Comparison of ENCODE assay signal across 23 cellular contexts in genomic region chr6:159997498-159998101, GRCh38. TPM values are rescaled to one million over a fixed set of nuclear protein-coding genes. Genes with fewer than 3 reads are reported as not detected.
DNase-seq lines count a peak whose midpoint lies in the region; ATAC-seq, FAIRE-seq and TF ChIP-seq lines count a peak whose summit lies in the region.
"Had no signal": no experiment of that assay in that cellular context is flagged by ENCODE, and none has a peak within 500 bp of the region (broad histone marks: within the 10 kb centered on the region; RNA-seq: fewer than 3 reads in every experiment).

No MANE protein-coding gene starts in this region.

- no peak overlapping the region for H2AFZ ChIP-seq in HepG2 (ENCODE audit: low read length)

- peak overlapping the region; percentile 18 for H3K4me3 Mint-ChIP-seq in activated naive CD8-positive, alpha-beta T cell treated with anti-CD3 and anti-CD28 coated beads, Interleukin-2, amount 50 U/mL, for 24 hours
- H3K4me3 Mint-ChIP-seq in natural killer cell = peak overlapping the region; percentile 17
- H3K4me3 Mint-ChIP-seq: activated naive CD4-positive, alpha-beta T cell treated with anti-CD3 and anti-CD28 coated beads, Interleukin-2, amount 10 ng/mL, durations not matched to agents 7 days and 5 days had no signal

- H3K36me3 ChIP-seq in HepG2 (replicated peaks in 1 of 2; ENCODE audit: control insufficient read depth in 1 of 2, insufficient read depth in 2 of 2, low read length in 2 of 2) (peaks cover 9 to 20% of the 10 kb centered on the region in 2 experiments), right lobe of liver (peaks cover 0 to 4% (median 0%) of the 10 kb centered on the region in 4 donors)
- H3K36me3 ChIP-seq in effector memory CD4-positive, alpha-beta T cell (ENCODE audit: control insufficient read depth, insufficient read depth, low read length) = peaks cover 3% of the 10 kb centered on the region

- TF ChIP-seq EP300 in HepG2 (IDR thresholded peaks at IDR 0.05; ENCODE audit: low read depth in 2 of 2, low read length in 2 of 2) (peak in 1 of 2 experiments; percentile 78; a peak in 1 of 4 replicates), HepG2 (CRISPR knock-in tag; IDR thresholded peaks at IDR 0.05; ENCODE audit: borderline replicate concordance) (no peak; the same call in 1 of the 2 replicates)

- no TSS peak for BruUV-seq in HepG2 (replicated peaks; lab: Mats Ljungman, UMichigan)

- TF ChIP-seq CTCF in HepG2 (CRISPR knock-in tag; IDR thresholded peaks at IDR 0.05) (no peak), right lobe of liver (IDR thresholded peaks at IDR 0.05) (no peak), natural killer cell (IDR thresholded peaks at IDR 0.05) (no peak)

- no peaks in the 10 kb centered on the region for H3K27me3 Mint-ChIP-seq in activated naive CD8-positive, alpha-beta T cell treated with anti-CD3 and anti-CD28 coated beads, Interleukin-2, amount 50 U/mL, for 24 hours
- no peaks in the 10 kb centered on the region for H3K27me3 Mint-ChIP-seq in natural killer cell (ENCODE audit: low read depth in 2 of 2)
- H3K27me3 Mint-ChIP-seq: activated naive CD4-positive, alpha-beta T cell treated with anti-CD3 and anti-CD28 coated beads, Interleukin-2, amount 10 ng/mL, durations not matched to agents 7 days and 5 days had no signal

- H3K9me3 ChIP-seq in HepG2 (ENCODE audit: low read length) = no peaks in the 10 kb centered on the region
- H3K9me3 ChIP-seq in right lobe of liver = no peaks in the 10 kb centered on the region
- no peaks in the 10 kb centered on the region for H3K9me3 ChIP-seq in effector memory CD4-positive, alpha-beta T cell (ENCODE audit: control insufficient read depth, low read length)
- H3K9me3 ChIP-seq: gastroesophageal sphincter, transverse colon had no signal

- H3K9me3 Mint-ChIP-seq in activated naive CD8-positive, alpha-beta T cell treated with anti-CD3 and anti-CD28 coated beads, Interleukin-2, amount 50 U/mL, for 24 hours = peaks cover 16% of the 10 kb centered on the region
- H3K9me3 Mint-ChIP-seq in natural killer cell = peaks cover 0 to 5% of the 10 kb centered on the region in 2 donors

- intact Hi-C loops in HepG2 (cut with micrococcal nuclease; ENCODE audit: unreplicated experiment) (no loop called here), right lobe of liver (cut with DNase I) (no loop called here), natural killer cell (cut with micrococcal nuclease) (no loop called here)

- H4K20me1 ChIP-seq in HepG2 (ENCODE audit: insufficient read depth, low read length) = peaks cover 18% of the 10 kb centered on the region

- DNase-seq in HepG2 (ENCODE audit: low spot score) (peak; percentile 59), right lobe of liver (no peak), natural killer cell (no peak)
- no peak for DNase-seq in activated naive CD8-positive, alpha-beta T cell treated with anti-CD3 and anti-CD28 coated beads, Interleukin-2, amount 50 U/mL, for 24 hours
- DNase-seq in effector memory CD4-positive, alpha-beta T cell = no peak
- DNase-seq: activated CD4-positive, alpha-beta T cell treated with anti-CD3 and anti-CD28 coated beads, Interleukin-2, amount 50 U/mL, for 4 hours; activated naive CD4-positive, alpha-beta T cell treated with anti-CD3 and anti-CD28 coated beads, Interleukin-2, amount 10 ng/mL, durations not matched to agents 7 days and 5 days; caudate nucleus; GDM1; HCEC 1CT; hippocampal formation; KG1; MM.1S; NCI-H1417 treated with DMSO at 0.1 percent for 48 hours; NCI-H82; SJCRH30; transverse colon had no signal

- ATAC-seq in HepG2 (peak; percentile 82), right lobe of liver (no peak), natural killer cell (no peak), GM21529 (IDR thresholded peaks at IDR 0.05; ENCODE audit: unreplicated experiment) (no peak), GM19452 (IDR thresholded peaks at IDR 0.05; ENCODE audit: unreplicated experiment) (no peak)
- no peak for ATAC-seq in activated naive CD8-positive, alpha-beta T cell treated with anti-CD3 and anti-CD28 coated beads, Interleukin-2, amount 50 U/mL, for 24 hours
- ATAC-seq: gastroesophageal sphincter had no signal

- CTCF ChIA-PET in HepG2 (lab: Yijun Ruan, JAX; ENCODE audit: low intra/inter-chr PET ratio, low total read pairs) = no interaction called here

- WGBS in HepG2 (ENCODE audit: low lambda C conversion rate) = 62% methylated on average over 11 of the region's 11 CpGs
- WGBS in right lobe of liver (ENCODE audit: insufficient coverage, low coverage, low lambda C conversion rate, missing lambda C conversion rate) = 93% methylated on average over 4 of the region's 11 CpGs

- FAIRE-seq in HepG2 (lab: Jason Lieb, UNC) = no peak
- FAIRE-seq: endothelial cell of umbilical vein, GM19239 had no signal

- POLR2A ChIA-PET in HepG2 (lab: Yijun Ruan, JAX) = interaction anchor here (1.0 to 1.9 kb wide), 2 partner anchors 28 to 271 kb away, joined by 4 read pairs; partner anchors contain the start of gene WTAP

- H3K27ac ChIP-seq in HepG2 (ENCODE audit: extremely low read length, insufficient read depth, low read length) (peak overlapping the region; percentile 33), right lobe of liver (no peak overlapping the region)
- H3K27ac ChIP-seq in effector memory CD4-positive, alpha-beta T cell (ENCODE audit: insufficient read depth, low read length, poor library complexity, severe bottlenecking) = no peak overlapping the region
- H3K27ac ChIP-seq: BLaER1 treated with 17β-estradiol and CSF1 and Interleukin-3, amounts not matched to agents 10 nM and 100 nM; gastroesophageal sphincter; SJCRH30; transverse colon had no signal

- no peak for TF ChIP-seq RAD21 in HepG2 (CRISPR knock-in tag; IDR thresholded peaks at IDR 0.05)

- peaks cover 79% of the 10 kb centered on the region for H3K36me3 Mint-ChIP-seq in activated naive CD8-positive, alpha-beta T cell treated with anti-CD3 and anti-CD28 coated beads, Interleukin-2, amount 50 U/mL, for 24 hours (ENCODE audit: low read depth)
- H3K36me3 Mint-ChIP-seq in natural killer cell = peaks cover 16% of the 10 kb centered on the region

- peaks cover 87% of the 10 kb centered on the region for H3K4me1 Mint-ChIP-seq in activated naive CD8-positive, alpha-beta T cell treated with anti-CD3 and anti-CD28 coated beads, Interleukin-2, amount 50 U/mL, for 24 hours
- H3K4me1 Mint-ChIP-seq in natural killer cell = peaks cover 82 to 85% of the 10 kb centered on the region in 2 donors

- peak overlapping the region; percentile 30 for H3K4me2 ChIP-seq in HepG2 (ENCODE audit: low read depth, low read length)

- H3K79me2 ChIP-seq in HepG2 (ENCODE audit: insufficient read depth, low read length) = peaks cover 97% of the 10 kb centered on the region

- no peak overlapping the region for H3K4me3 ChIP-seq in HepG2 (replicated peaks in 1 of 3; ENCODE audit: insufficient read depth in 1 of 3, low read depth in 2 of 3, low read length in 3 of 3)
- no peak overlapping the region for H3K4me3 ChIP-seq in right lobe of liver
- no peak overlapping the region for H3K4me3 ChIP-seq in effector memory CD4-positive, alpha-beta T cell (ENCODE audit: insufficient read depth, low read depth, low read length, poor library complexity, severe bottlenecking)
- H3K4me3 ChIP-seq: BLaER1 treated with 17β-estradiol and CSF1 and Interleukin-3, amounts not matched to agents 10 nM and 100 nM; gastroesophageal sphincter; SJCRH30; transverse colon had no signal

- H3K27ac Mint-ChIP-seq in activated naive CD8-positive, alpha-beta T cell treated with anti-CD3 and anti-CD28 coated beads, Interleukin-2, amount 50 U/mL, for 24 hours = peak overlapping the region; percentile 73
- H3K27ac Mint-ChIP-seq in natural killer cell = peak overlapping the region; percentile 62 to 67
- H3K27ac Mint-ChIP-seq: activated naive CD4-positive, alpha-beta T cell treated with anti-CD3 and anti-CD28 coated beads, Interleukin-2, amount 10 ng/mL, durations not matched to agents 7 days and 5 days had no signal

- H3K27me3 ChIP-seq in HepG2 (ENCODE audit: control insufficient read depth in 1 of 2, insufficient read depth in 2 of 2, low read length in 2 of 2) (no peaks in the 10 kb centered on the region), right lobe of liver (no peaks in the 10 kb centered on the region)
- no peaks in the 10 kb centered on the region for H3K27me3 ChIP-seq in effector memory CD4-positive, alpha-beta T cell (replicated peaks; ENCODE audit: control insufficient read depth, insufficient read depth, low read length, poor library complexity, severe bottlenecking)
- H3K27me3 ChIP-seq: BLaER1 treated with 17β-estradiol and CSF1 and Interleukin-3, amounts not matched to agents 10 nM and 100 nM; gastroesophageal sphincter; SJCRH30; transverse colon had no signal

- in situ Hi-C loops in HepG2 (cut with HindIII; ENCODE audit: extremely low pct_ligation_motif_present, low pct_unique_long_range_greater_than_20kb) = no loop called here

- H3K4me1 ChIP-seq in HepG2 (ENCODE audit: insufficient read depth, low read length) (peaks cover 75% of the 10 kb centered on the region), right lobe of liver (peaks cover 0 to 26% (median 9%) of the 10 kb centered on the region in 4 donors)
- H3K4me1 ChIP-seq in effector memory CD4-positive, alpha-beta T cell (ENCODE audit: control insufficient read depth, insufficient read depth, low read length, poor library complexity, severe bottlenecking) = peaks cover 7% of the 10 kb centered on the region
- H3K4me1 ChIP-seq: SJCRH30 had no signal

- TF ChIP-seq POLR2A in HepG2 (IDR thresholded peaks at IDR 0.05; ENCODE audit: insufficient read depth in 1 of 2, low read depth in 2 of 2, low read length in 2 of 2) = no peak
- TF ChIP-seq POLR2A in right lobe of liver (IDR thresholded peaks at IDR 0.05) = no peak

- peak overlapping the region; percentile 10; the same call in 1 of the 2 replicates for H3K9ac ChIP-seq in HepG2 (ENCODE audit: insufficient read depth, low read depth, low read length)
- H3K9ac ChIP-seq: BLaER1 treated with 17β-estradiol and CSF1 and Interleukin-3, amounts not matched to agents 10 nM and 100 nM had no signal

RNA-seq across cellular contexts. Expression of gene IGF2R, which starts 28.7 kb away (rescaled TPM):
- 44.8 and 70.0 TPM in 2 replicates for total RNA-seq in HepG2 (2016; rRNA removed; fragmentation: Illumina TruSeq; extraction: Trizol)
- total RNA-seq in HepG2 (2016; cell fraction: cytosol; rRNA removed; fragmentation: Illumina TruSeq; extraction: Trizol; ENCODE audit: low read depth) = 11.8 and 13.5 TPM in 2 replicates
- total RNA-seq in HepG2 (2016; cell fraction: insoluble cytoplasmic fraction; rRNA removed; fragmentation: Illumina TruSeq; extraction: Trizol) = 36.8 and 73.6 TPM in 2 replicates
- 11.5 and 15.2 TPM in 2 replicates for total RNA-seq in HepG2 (2016; cell fraction: membrane; rRNA removed; fragmentation: Illumina TruSeq; extraction: Trizol)
- total RNA-seq in HepG2 (2016; cell fraction: nucleus; rRNA removed; fragmentation: Illumina TruSeq; extraction: Trizol) = 129 and 155 TPM in 2 replicates
- 38.3 and 54.8 TPM in 2 replicates for polyA plus RNA-seq in HepG2 (2011; rRNA removed)
- 32.3 and 42.3 TPM in 2 replicates for polyA plus RNA-seq in HepG2 (2011; cell fraction: cytosol; rRNA removed)
- 77.8 and 83.2 TPM in 2 replicates for polyA plus RNA-seq in HepG2 (2011; cell fraction: nucleus; rRNA removed)
- polyA plus RNA-seq in HepG2 (2012) = 98.1 and 112 TPM in 2 replicates
- polyA plus RNA-seq in HepG2 (2016; cell fraction: cytosol; fragmentation: Illumina TruSeq; extraction: Trizol; ENCODE audit: low read depth) = 1.3 and 1.8 TPM in 2 replicates
- polyA plus RNA-seq in HepG2 (2016; cell fraction: insoluble cytoplasmic fraction; fragmentation: Illumina TruSeq; extraction: Trizol; ENCODE audit: low read depth) = 22.6 and 26.7 TPM in 2 replicates
- polyA plus RNA-seq in HepG2 (2016; cell fraction: membrane; fragmentation: Illumina TruSeq; extraction: Trizol; ENCODE audit: low read depth) = 1.8 and 3.1 TPM in 2 replicates
- 85.6 and 90.1 TPM in 2 replicates for polyA plus RNA-seq in HepG2 (2016; cell fraction: nucleus; fragmentation: Illumina TruSeq; extraction: Trizol; ENCODE audit: insufficient read depth, low read depth)
- polyA minus RNA-seq in HepG2 (2011; rRNA and poly(A)+ RNA removed; ENCODE audit: low replicate concordance) = 33.0 and 141 TPM in 2 replicates
- polyA minus RNA-seq in HepG2 (2011; cell fraction: cytosol; rRNA and poly(A)+ RNA removed) = 119 and 184 TPM in 2 replicates
- polyA minus RNA-seq in HepG2 (2011; cell fraction: nucleus; rRNA and poly(A)+ RNA removed) = 265 and 283 TPM in 2 replicates
- total RNA-seq in right lobe of liver = 10 to 100 TPM; 50.3 to 81.0 (median 67.1) TPM
- 100 to 1,000 TPM; 208 to 282 (median 253) TPM for total RNA-seq in natural killer cell
